7 cellular contexts compared by ENCODE assay signal in the genomic region with DNA sequence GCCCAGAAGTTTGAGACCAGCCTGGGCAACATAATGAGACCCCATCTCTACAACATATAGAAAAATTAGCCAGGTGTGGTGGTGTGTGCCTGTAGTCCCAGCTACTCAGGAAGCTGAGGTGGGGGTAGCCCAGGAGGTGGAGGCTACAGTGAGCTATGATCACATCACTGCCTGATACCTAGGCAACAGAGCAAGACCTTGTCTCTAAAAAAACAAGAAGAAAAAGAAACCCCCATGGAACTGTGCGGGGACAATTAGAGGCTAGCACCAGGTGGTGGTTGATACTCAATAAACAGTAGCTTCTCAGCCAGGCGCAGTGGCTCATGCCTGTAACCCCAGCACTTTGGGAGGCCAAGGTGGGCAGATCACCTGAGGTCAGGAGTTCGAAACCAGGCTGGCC. TPM values are rescaled to one million over a fixed set of nuclear protein-coding genes. Genes with fewer than 3 reads are reported as not detected.
"Had no signal": no experiment of that assay in that cellular context is flagged by ENCODE, and none has a peak within 500 bp of the region (broad histone marks: within the 10 kb centered on the region; RNA-seq: fewer than 3 reads in every experiment).

No MANE protein-coding gene starts in this region.

RNA-seq across cellular contexts. Expression of gene TLDC2, which starts 37.6 kb away (rescaled TPM):
- total RNA-seq: activated CD4-positive, alpha-beta memory T cell treated with anti-CD3 and anti-CD28 coated beads for 36 hours; activated CD4-positive, alpha-beta T cell treated with anti-CD3 and anti-CD28 coated beads for 36 hours; activated CD8-positive, alpha-beta memory T cell treated with anti-CD3 and anti-CD28 coated beads, Interleukin-2, amount 10 ng/mL, durations not matched to agents 7 days and 5 days; LHCN-M2; PC-9; Right ventricle myocardium superior; T-helper 1 cell treated with Interleukin-12 subunit alpha and Interleukin-12 subunit beta and Interleukin-4 antibody, amounts not matched to agents 30 ng/mL and 1 ng/mL, for 36 hours had no signal
